Comparison of ENCODE assay signal across 8 cellular contexts in the genomic region with DNA sequence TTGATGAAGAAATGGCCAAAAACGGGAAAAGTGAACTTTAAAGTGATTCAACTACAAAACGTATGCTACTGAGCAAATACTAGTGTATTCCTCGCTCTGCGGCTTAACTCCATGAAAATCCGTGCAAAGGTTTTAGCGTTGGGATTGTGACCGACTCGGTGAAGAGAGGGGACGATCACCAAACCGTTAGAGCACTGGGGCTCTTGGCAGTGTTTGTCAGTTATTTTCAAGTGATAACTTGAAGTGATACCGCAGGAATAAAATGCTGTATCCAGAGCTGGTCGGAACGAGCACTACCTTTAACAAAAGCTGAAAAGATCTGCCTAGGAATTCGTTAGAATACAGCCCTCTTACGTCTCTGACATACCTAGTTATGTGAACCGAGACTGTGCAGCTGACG. TPM values are rescaled to one million over a fixed set of nuclear protein-coding genes. Genes with fewer than 3 reads are reported as not detected.
DNase-seq lines count a peak whose midpoint lies in the region; ATAC-seq and TF ChIP-seq lines count a peak whose summit lies in the region.

No MANE protein-coding gene starts in this region.

- peaks cover 27% of the 10 kb centered on the region for H3K4me1 Mint-ChIP-seq in activated CD8-positive, alpha-beta T cell treated with anti-CD3 and anti-CD28 coated beads for 36 hours (ENCODE audit: low read depth)
- peaks cover 32% of the 10 kb centered on the region for H3K4me1 Mint-ChIP-seq in stimulated activated naive CD8-positive, alpha-beta T cell treated with anti-CD3 and anti-CD28 coated beads, Interleukin-15, amount 100 ng/mL, for 72 hours

- no peaks in the 10 kb centered on the region for H3K27me3 ChIP-seq in iPS-18a (ENCODE audit: control insufficient read depth, insufficient read depth, low read length)

- peak overlapping the region; percentile 99 for H3K27ac ChIP-seq in iPS-18a (ENCODE audit: low read length)

- no peaks in the 10 kb centered on the region for H3K9me3 Mint-ChIP-seq in activated CD8-positive, alpha-beta T cell treated with anti-CD3 and anti-CD28 coated beads for 36 hours
- H3K9me3 Mint-ChIP-seq in stimulated activated naive CD8-positive, alpha-beta T cell treated with anti-CD3 and anti-CD28 coated beads, Interleukin-15, amount 100 ng/mL, for 72 hours = no peaks in the 10 kb centered on the region

- no peak for TF ChIP-seq CTCF in AG09309 (IDR thresholded peaks at IDR 0.05; ENCODE audit: control insufficient read depth, insufficient read depth, low read depth, low read length, missing control alignments)
- no peak for TF ChIP-seq CTCF in activated CD8-positive, alpha-beta T cell treated with anti-CD3 and anti-CD28 coated beads for 36 hours (IDR thresholded peaks at IDR 0.05)

- intact Hi-C loops in activated CD8-positive, alpha-beta T cell treated with anti-CD3 and anti-CD28 coated beads for 36 hours (cut with micrococcal nuclease) = no loop called here

- DNase-seq in AG09309 (ENCODE audit: low read depth) (no peak), A172 (ENCODE audit: low spot score) (no peak), GM19238 (ENCODE audit: insufficient read length, low spot score) (no peak)
- peak; percentile 11 for DNase-seq in activated CD8-positive, alpha-beta T cell treated with anti-CD3 and anti-CD28 coated beads for 36 hours
- peak in 1 of 2 donors; percentile 13 for DNase-seq in stimulated activated naive CD8-positive, alpha-beta T cell treated with anti-CD3 and anti-CD28 coated beads, Interleukin-15, amount 100 ng/mL, for 72 hours
- DNase-seq in activated CD8-positive, alpha-beta memory T cell treated with anti-CD3 and anti-CD28 coated beads, Interleukin-2, amount 50 U/mL, for 4 hours = no peak

- H3K36me3 Mint-ChIP-seq in activated CD8-positive, alpha-beta T cell treated with anti-CD3 and anti-CD28 coated beads for 36 hours (ENCODE audit: low read depth) = peaks cover 4% of the 10 kb centered on the region

- H3K4me3 ChIP-seq in AG09309 (ENCODE audit: control insufficient read depth, low read depth, low read length) = peak overlapping the region; percentile 90
- H3K4me3 ChIP-seq in iPS-18a (ENCODE audit: low read length) = peak overlapping the region; percentile 85

- H3K4me3 Mint-ChIP-seq in activated CD8-positive, alpha-beta T cell treated with anti-CD3 and anti-CD28 coated beads for 36 hours = peak overlapping the region; percentile 84
- H3K4me3 Mint-ChIP-seq in stimulated activated naive CD8-positive, alpha-beta T cell treated with anti-CD3 and anti-CD28 coated beads, Interleukin-15, amount 100 ng/mL, for 72 hours = peak overlapping the region; percentile 97 to 98

- peak overlapping the region; percentile 99 for H3K9ac ChIP-seq in iPS-18a (ENCODE audit: low read length)

- CTCF ChIA-PET in activated CD8-positive, alpha-beta T cell treated with anti-CD3 and anti-CD28 coated beads for 36 hours (lab: Charles Lee) = interaction anchor here (0.9 to 1.5 kb wide), 2 partner anchors 39 to 78 kb away, joined by 3 to 10 read pairs; a partner anchor contains a TSS

- POLR2A ChIA-PET in activated CD8-positive, alpha-beta T cell treated with anti-CD3 and anti-CD28 coated beads for 36 hours (lab: Charles Lee) = interaction anchor here (0.6 to 3.5 kb wide), 11 partner anchors 22 to 1256 kb away, joined by 3 to 14 read pairs (median 3); a partner anchor contains a TSS

- ATAC-seq in GM21737 (IDR thresholded peaks at IDR 0.05; ENCODE audit: unreplicated experiment) = peak; percentile 4
- ATAC-seq in activated CD8-positive, alpha-beta T cell treated with anti-CD3 and anti-CD28 coated beads for 36 hours = peak; percentile 11
- ATAC-seq in stimulated activated naive CD8-positive, alpha-beta T cell treated with anti-CD3 and anti-CD28 coated beads, Interleukin-15, amount 100 ng/mL, for 72 hours = peak; percentile 16

- H3K27ac Mint-ChIP-seq in activated CD8-positive, alpha-beta T cell treated with anti-CD3 and anti-CD28 coated beads for 36 hours = peak overlapping the region; percentile 95
- H3K27ac Mint-ChIP-seq in stimulated activated naive CD8-positive, alpha-beta T cell treated with anti-CD3 and anti-CD28 coated beads, Interleukin-15, amount 100 ng/mL, for 72 hours = peak overlapping the region; percentile 98 to 99

- no peaks in the 10 kb centered on the region for H3K9me3 ChIP-seq in iPS-18a (ENCODE audit: control insufficient read depth, low read depth, low read length)

- H3K36me3 ChIP-seq in iPS-18a (ENCODE audit: control insufficient read depth, low read depth, low read length) = no peaks in the 10 kb centered on the region

- peaks cover 1% of the 10 kb centered on the region for H3K27me3 Mint-ChIP-seq in activated CD8-positive, alpha-beta T cell treated with anti-CD3 and anti-CD28 coated beads for 36 hours
- peaks cover 9% of the 10 kb centered on the region for H3K27me3 Mint-ChIP-seq in stimulated activated naive CD8-positive, alpha-beta T cell treated with anti-CD3 and anti-CD28 coated beads, Interleukin-15, amount 100 ng/mL, for 72 hours

- peaks cover 10% of the 10 kb centered on the region for H3K4me1 ChIP-seq in iPS-18a (ENCODE audit: control insufficient read depth, low read depth, low read length)

RNA-seq across cellular contexts. Expression of a gene that starts 0.8 kb away (rescaled TPM):
- 10 to 100 TPM; 11.6 to 12.3 TPM for total RNA-seq in activated CD8-positive, alpha-beta T cell treated with anti-CD3 and anti-CD28 coated beads for 36 hours
- total RNA-seq in A172 (2014; rRNA removed; shearing (Covaris generic)) = 15.7 and 19.6 TPM in 2 replicates
